Comparison of ENCODE assay signal across 8 cellular contexts in the genomic region with DNA sequence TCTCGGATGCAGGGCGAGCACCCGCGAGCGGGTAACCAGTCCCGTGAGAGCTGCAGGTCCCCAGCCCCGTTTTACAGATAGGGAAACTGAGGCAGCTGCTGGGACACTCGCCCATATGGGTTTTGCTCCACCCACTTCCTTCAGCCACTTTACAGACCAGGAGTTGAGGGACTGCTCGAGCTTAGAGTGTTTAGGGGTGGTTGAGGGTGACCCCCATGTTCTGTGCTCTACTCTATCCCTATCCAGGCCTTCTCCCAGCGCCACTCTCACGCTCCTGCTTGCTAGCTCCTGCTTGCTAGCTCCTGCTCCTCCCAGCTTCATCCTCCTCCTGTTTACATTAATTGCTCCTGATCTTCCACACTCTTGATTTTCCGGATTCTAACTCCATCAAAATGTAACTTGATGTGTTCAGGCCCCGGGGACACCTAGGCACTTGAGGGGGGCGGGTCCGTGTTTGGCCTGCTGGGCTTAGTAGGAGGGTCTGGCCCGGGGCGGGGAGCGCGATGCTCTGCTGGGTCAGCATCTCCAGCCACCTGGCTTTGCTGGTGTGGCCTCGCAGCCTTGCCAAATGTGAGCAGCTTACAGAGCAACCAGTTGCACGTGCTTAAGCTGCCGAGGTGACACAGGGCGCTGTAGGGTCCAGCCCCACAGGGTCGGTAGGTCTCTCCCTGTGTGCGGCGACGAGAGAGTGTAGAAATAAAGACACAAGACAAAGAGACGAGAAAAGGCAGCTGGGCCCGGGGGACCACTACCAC. TPM values are rescaled to one million over a fixed set of nuclear protein-coding genes. Genes with fewer than 3 reads are reported as not detected.
DNase-seq lines count a peak whose midpoint lies in the region; ATAC-seq and TF ChIP-seq lines count a peak whose summit lies in the region.

No MANE protein-coding gene starts in this region.

- TF ChIP-seq CTCF in SK-N-SH (IDR thresholded peaks at IDR 0.05) (no peak), ascending aorta (IDR thresholded peaks at IDR 0.05) (no peak), kidney epithelial cell (IDR thresholded peaks at IDR 0.05; ENCODE audit: insufficient read depth, low read length, poor library complexity, severe bottlenecking) (no peak)

- peaks cover 14% of the 10 kb centered on the region; the same call in 1 of the 2 replicates for H4K20me1 ChIP-seq in SK-N-SH (ENCODE audit: insufficient read depth)

- no peak for TF ChIP-seq EP300 in SK-N-SH (IDR thresholded peaks at IDR 0.05; ENCODE audit: borderline replicate concordance in 1 of 2, low read depth in 1 of 2, low read length in 1 of 2)

- DNase-seq in SK-N-SH (no peak), ascending aorta (ENCODE audit: low spot score in 2 of 2) (no peak), kidney epithelial cell (ENCODE audit: low read depth) (no peak), NCI-H446 (lab: John Stamatoyannopoulos, UW) (no peak)
- no peak for DNase-seq in stimulated activated naive CD4-positive, alpha-beta T cell (lab: John Stamatoyannopoulos, UW)

- WGBS in SK-N-SH (ENCODE audit: low lambda C conversion rate): 85% methylated on average over 19 of the region's 29 CpGs

- no peaks in the 10 kb centered on the region for H3K9me2 ChIP-seq in SK-N-SH

- peak overlapping the region; percentile 91 to 97; a peak in 3 of 4 replicates for H3K27ac ChIP-seq in SK-N-SH (ENCODE audit: low read depth in 2 of 2, low read length in 1 of 2)
- peak overlapping the region; percentile 95 for H3K27ac ChIP-seq in ascending aorta
- H3K27ac ChIP-seq in temporal lobe (ENCODE audit: low read depth, low read length): peak overlapping the region; percentile 90

- H3F3A ChIP-seq in SK-N-SH (replicated peaks; ENCODE audit: insufficient read depth): no peaks in the 10 kb centered on the region

- peaks cover 21% of the 10 kb centered on the region for H3K79me2 ChIP-seq in SK-N-SH (ENCODE audit: insufficient read depth)

- H3K36me3 ChIP-seq in SK-N-SH (replicated peaks in 1 of 2; ENCODE audit: control insufficient read depth in 1 of 2, insufficient read depth in 2 of 2, low read length in 1 of 2): peaks cover 0 to 7% of the 10 kb centered on the region in 2 experiments
- peaks cover 0 to 3% of the 10 kb centered on the region in 2 donors for H3K36me3 ChIP-seq in ascending aorta
- H3K36me3 ChIP-seq in kidney epithelial cell (ENCODE audit: control insufficient read depth, insufficient read depth, low read length): no peaks in the 10 kb centered on the region

- peak overlapping the region; percentile 99 for H2AFZ ChIP-seq in SK-N-SH (ENCODE audit: low read depth)

- CTCF ChIA-PET in SK-N-SH (lab: Yijun Ruan, JAX): interaction anchor here (0.7 to 6.3 kb wide), 5 partner anchors 13 to 208 kb away, joined by 3 to 82 read pairs (median 3); no protein-coding TSS in a partner anchor

- H3K9me3 ChIP-seq in SK-N-SH: no peaks in the 10 kb centered on the region
- no peaks in the 10 kb centered on the region for H3K9me3 ChIP-seq in ascending aorta

- no peak for TF ChIP-seq RAD21 in SK-N-SH (IDR thresholded peaks at IDR 0.05; ENCODE audit: low read length)

- H3K9ac ChIP-seq in SK-N-SH: peak overlapping the region; percentile 89

- peak overlapping the region; percentile 94 to 96 for H3K4me3 ChIP-seq in SK-N-SH (ENCODE audit: low read depth in 2 of 2, low read length in 1 of 2)
- peak overlapping the region; percentile 95 to 100 for H3K4me3 ChIP-seq in ascending aorta
- H3K4me3 ChIP-seq in kidney epithelial cell (ENCODE audit: low read depth, low read length): peak overlapping the region; percentile 80

- H3K4me2 ChIP-seq in SK-N-SH: peak overlapping the region; percentile 98

- POLR2A ChIA-PET in SK-N-SH (lab: Yijun Ruan, JAX): interaction anchor here (1.1 to 1.4 kb wide), 3 partner anchors 11 to 35 kb away, joined by 3 read pairs; no protein-coding TSS in a partner anchor

- intact Hi-C loops in ascending aorta (cut with DNase I): loop anchor here (1.0 to 5.0 kb wide), 3 partner anchors 31 to 193 kb away; a partner anchor contains a TSS

- H3K27me3 ChIP-seq in SK-N-SH (ENCODE audit: insufficient read depth) (no peaks in the 10 kb centered on the region), ascending aorta (no peaks in the 10 kb centered on the region), kidney epithelial cell (ENCODE audit: control insufficient read depth, insufficient read depth, low read length) (no peaks in the 10 kb centered on the region)

- ATAC-seq in SK-N-SH treated with all-trans-retinoic acid at 6 μM for 48 hours (no peak), HG02763 (IDR thresholded peaks at IDR 0.05; ENCODE audit: unreplicated experiment) (no peak)

- H3K4me1 ChIP-seq in SK-N-SH (ENCODE audit: control insufficient read depth in 1 of 2, insufficient read depth in 2 of 2, low read depth in 1 of 2, low read length in 1 of 2): peaks cover 0 to 27% of the 10 kb centered on the region in 2 experiments; a peak in 1 of 4 replicates
- peaks cover 4 to 19% of the 10 kb centered on the region in 2 donors for H3K4me1 ChIP-seq in ascending aorta

TF ChIP-seq in SK-N-SH, 30 proteins besides CTCF, POLR2A, EP300 and RAD21 (continues in another document):
- TF ChIP-seq GABPA (IDR thresholded peaks at IDR 0.05; ENCODE audit: low read depth) (no peak), NRF1 (IDR thresholded peaks at IDR 0.05; ENCODE audit: low read depth, low read length) (no peak), JUND (IDR thresholded peaks at IDR 0.05) (no peak), SIN3A (IDR thresholded peaks at IDR 0.05; ENCODE audit: borderline replicate concordance, low read depth, low read length) (no peak), POLR2AphosphoS5 (IDR thresholded peaks at IDR 0.05; ENCODE audit: low read depth, low read length) (no peak), CHD2 (IDR thresholded peaks at IDR 0.05; ENCODE audit: low read length, partially characterized antibody) (no peak), TEAD4 (IDR thresholded peaks at IDR 0.05; ENCODE audit: borderline replicate concordance, insufficient read depth) (no peak), RFX5 (IDR thresholded peaks at IDR 0.05; ENCODE audit: low read length) (no peak), TCF12 (IDR thresholded peaks at IDR 0.05) (no peak), TAF1 (IDR thresholded peaks at IDR 0.05; ENCODE audit: borderline replicate concordance, low read depth, low read length) (no peak)
- TF ChIP-seq, protein P1, sequence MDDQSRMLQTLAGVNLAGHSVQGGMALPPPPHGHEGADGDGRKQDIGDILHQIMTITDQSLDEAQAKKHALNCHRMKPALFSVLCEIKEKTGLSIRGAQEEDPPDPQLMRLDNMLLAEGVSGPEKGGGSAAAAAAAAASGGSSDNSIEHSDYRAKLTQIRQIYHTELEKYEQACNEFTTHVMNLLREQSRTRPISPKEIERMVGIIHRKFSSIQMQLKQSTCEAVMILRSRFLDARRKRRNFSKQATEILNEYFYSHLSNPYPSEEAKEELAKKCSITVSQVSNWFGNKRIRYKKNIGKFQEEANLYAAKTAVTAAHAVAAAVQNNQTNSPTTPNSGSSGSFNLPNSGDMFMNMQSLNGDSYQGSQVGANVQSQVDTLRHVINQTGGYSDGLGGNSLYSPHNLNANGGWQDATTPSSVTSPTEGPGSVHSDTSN (IDR thresholded peaks at IDR 0.05): no peak

TF ChIP-seq in SK-N-SH treated with all-trans-retinoic acid at 6 μM for 48 hours, 23 proteins besides CTCF, POLR2A, EP300 and RAD21:
- no peak for TF ChIP-seq ISL1 (CRISPR knock-in tag; IDR thresholded peaks at IDR 0.05)

RNA-seq across cellular contexts. Expression of a gene that starts 1.5 kb away (rescaled TPM):
- 130 and 141 TPM in 2 replicates for polyA plus RNA-seq in SK-N-SH (2012; rRNA removed)
- polyA plus RNA-seq in SK-N-SH (2012; cell fraction: cytosol; rRNA removed): 56.6 and 84.9 TPM in 2 replicates
- 165 and 193 TPM in 2 replicates for polyA plus RNA-seq in SK-N-SH (2012; cell fraction: nucleus; rRNA removed)
- total RNA-seq in ascending aorta (97.2 TPM), kidney epithelial cell (81.2 and 98.4 TPM in 2 replicates), temporal lobe (40.1 TPM)

RNA-seq across cellular contexts. Expression of a gene that starts 20.2 kb away (rescaled TPM):
- polyA plus RNA-seq in SK-N-SH (2012; rRNA removed): not detected in 2 replicates
- polyA plus RNA-seq in SK-N-SH (2012; cell fraction: cytosol; rRNA removed): not detected in 2 replicates
- polyA plus RNA-seq in SK-N-SH (2012; cell fraction: nucleus; rRNA removed): not detected in 2 replicates
- not detected for total RNA-seq in ascending aorta
- total RNA-seq in kidney epithelial cell: 233 and 283 TPM in 2 replicates
- total RNA-seq in temporal lobe: 0.25 TPM

RNA-seq across cellular contexts. Expression of a gene that starts 31.1 kb away (rescaled TPM):
- polyA plus RNA-seq in SK-N-SH (2012; rRNA removed): 79.4 and 109 TPM in 2 replicates
- polyA plus RNA-seq in SK-N-SH (2012; cell fraction: cytosol; rRNA removed): 53.9 and 87.3 TPM in 2 replicates
- polyA plus RNA-seq in SK-N-SH (2012; cell fraction: nucleus; rRNA removed): 44.6 and 72.8 TPM in 2 replicates
- total RNA-seq in ascending aorta (389 TPM), kidney epithelial cell (406 and 420 TPM in 2 replicates), temporal lobe (44.7 TPM)

Comparison
In these comparisons a context has a peak if more than half of its experiments do, and no peak if none do; other contexts are left out.
1. RNA of a gene that starts 20.2 kb away (total RNA-seq): 233 to 283 TPM in kidney epithelial cell; 0.25 TPM in temporal lobe (single experiment) and not detected in ascending aorta (single experiment); every median in the first group is over 100 times any median in the second.
2. Peak in every context shown above with its lines, with median percentiles within 50 percentile points of each other: H3K27ac ChIP-seq and H3K4me3 ChIP-seq.